Comparison of ENCODE assay signal across 13 cellular contexts in the genomic region with DNA sequence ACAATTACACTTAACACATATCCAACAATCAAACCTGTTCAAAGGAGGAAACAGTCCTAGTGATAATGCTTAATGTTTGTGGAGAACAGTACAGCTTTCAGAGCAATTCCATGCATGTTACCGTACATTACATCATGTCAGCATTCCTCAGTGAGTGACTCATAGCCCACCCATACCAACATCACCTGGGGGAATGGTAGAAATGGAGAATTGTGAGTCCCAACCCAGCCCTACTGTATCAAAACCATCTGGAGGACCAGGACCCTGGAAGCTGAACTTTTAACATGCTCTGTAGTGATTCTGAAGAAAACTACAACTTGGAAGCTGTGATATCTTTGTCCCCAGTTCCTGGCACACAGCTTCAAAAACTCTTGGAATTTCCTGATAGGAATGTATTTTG.
DNase-seq lines count a peak whose midpoint lies in the region; ATAC-seq, FAIRE-seq and TF ChIP-seq lines count a peak whose summit lies in the region.
"Had no signal": no experiment of that assay in that cellular context is flagged by ENCODE, and none has a peak within 500 bp of the region (broad histone marks: within the 10 kb centered on the region; RNA-seq: fewer than 3 reads in every experiment).

No MANE protein-coding gene starts in this region.

- no peak overlapping the region for H3K4me3 Mint-ChIP-seq in chondrocyte (ENCODE audit: unreplicated experiment)
- no peak overlapping the region for H3K4me3 Mint-ChIP-seq in activated CD4-positive, alpha-beta T cell treated with anti-CD3 and anti-CD28 coated beads for 36 hours
- H3K4me3 Mint-ChIP-seq: neural progenitor cell; stimulated activated naive CD8-positive, alpha-beta T cell treated with anti-CD3 and anti-CD28 coated beads, Interleukin-15, Interleukin-2, amounts not matched to agents 100 ng/mL and 50 ng/mL, for 24 hours had no signal

- CTCF ChIA-PET in activated CD4-positive, alpha-beta T cell treated with anti-CD3 and anti-CD28 coated beads for 36 hours (lab: Charles Lee), result interaction anchor here (0.6 kb wide), 1 partner anchor 220 kb away, joined by 4 read pairs; no protein-coding TSS in a partner anchor

- TF ChIP-seq CTCF in AG09309 (IDR thresholded peaks at IDR 0.05; ENCODE audit: control insufficient read depth, insufficient read depth, low read depth, low read length, missing control alignments), result no peak
- TF ChIP-seq CTCF in chondrocyte (IDR thresholded peaks at IDR 0.05), result no peak

- POLR2A ChIA-PET in activated CD4-positive, alpha-beta T cell treated with anti-CD3 and anti-CD28 coated beads for 36 hours (lab: Charles Lee), result no interaction called here

- H3K4me1 Mint-ChIP-seq in chondrocyte (ENCODE audit: low read depth), result peaks cover 25% of the 10 kb centered on the region
- no peaks in the 10 kb centered on the region for H3K4me1 Mint-ChIP-seq in activated CD4-positive, alpha-beta T cell treated with anti-CD3 and anti-CD28 coated beads for 36 hours

- peaks cover 6% of the 10 kb centered on the region for H3K27me3 Mint-ChIP-seq in chondrocyte (ENCODE audit: low read depth)
- H3K27me3 Mint-ChIP-seq in activated CD4-positive, alpha-beta T cell treated with anti-CD3 and anti-CD28 coated beads for 36 hours, result peaks cover 32% of the 10 kb centered on the region

- intact Hi-C loops in activated CD4-positive, alpha-beta T cell treated with anti-CD3 and anti-CD28 coated beads for 36 hours (cut with DNase I, micrococcal nuclease), result no loop called here

- no peak overlapping the region for H3K4me3 ChIP-seq in AG09309 (ENCODE audit: control insufficient read depth, low read depth, low read length)
- H3K4me3 ChIP-seq: neural progenitor cell had no signal

- DNase-seq in AG09309 (ENCODE audit: low read depth) (peak; percentile 10), HTR-8/SVneo (ENCODE audit: insufficient read length, low spot score) (no peak), chondrocyte (ENCODE audit: low spot score) (no peak), kidney tubule cell (ENCODE audit: low spot score) (peak; percentile 79)
- no peak for DNase-seq in activated CD4-positive, alpha-beta T cell treated with anti-CD3 and anti-CD28 coated beads for 36 hours
- DNase-seq: activated naive CD4-positive, alpha-beta T cell treated with anti-CD3 and anti-CD28 coated beads, Interleukin-2, amount 50 U/mL, for 16 hours; hypothalamus; MV-4-11 had no signal

- H3K36me3 Mint-ChIP-seq in chondrocyte (ENCODE audit: low read depth), result peaks cover 2% of the 10 kb centered on the region
- H3K36me3 Mint-ChIP-seq in activated CD4-positive, alpha-beta T cell treated with anti-CD3 and anti-CD28 coated beads for 36 hours (ENCODE audit: low read depth), result no peaks in the 10 kb centered on the region

- H3K9me3 Mint-ChIP-seq in chondrocyte (ENCODE audit: low read depth), result peaks cover 15% of the 10 kb centered on the region
- no peaks in the 10 kb centered on the region for H3K9me3 Mint-ChIP-seq in activated CD4-positive, alpha-beta T cell treated with anti-CD3 and anti-CD28 coated beads for 36 hours (ENCODE audit: low read depth)

- no peak for ATAC-seq in activated CD4-positive, alpha-beta T cell treated with anti-CD3 and anti-CD28 coated beads for 36 hours
- ATAC-seq in HG03159 (IDR thresholded peaks at IDR 0.05; ENCODE audit: unreplicated experiment) (no peak), GM18505 (IDR thresholded peaks at IDR 0.05; ENCODE audit: unreplicated experiment) (no peak), GM18867 (IDR thresholded peaks at IDR 0.05; ENCODE audit: unreplicated experiment) (no peak)

- peak overlapping the region; percentile 97 for H3K27ac Mint-ChIP-seq in chondrocyte (ENCODE audit: unreplicated experiment)
- no peak overlapping the region for H3K27ac Mint-ChIP-seq in activated CD4-positive, alpha-beta T cell treated with anti-CD3 and anti-CD28 coated beads for 36 hours
- H3K27ac Mint-ChIP-seq: neural progenitor cell; stimulated activated naive CD8-positive, alpha-beta T cell treated with anti-CD3 and anti-CD28 coated beads, Interleukin-15, Interleukin-2, amounts not matched to agents 100 ng/mL and 50 ng/mL, for 24 hours had no signal

- peak; percentile 72 for FAIRE-seq in HTR-8/SVneo (lab: Jason Lieb, UNC)

- no peak for TF ChIP-seq POLR2A in GM18505 (IDR thresholded peaks at IDR 0.05; ENCODE audit: borderline replicate concordance, extremely low read depth, insufficient read depth, insufficient read length)

Comparison
In these comparisons a context has a peak if more than half of its experiments do, and no peak if none do; other contexts are left out.
1. DNase-seq: peak in AG09309 (single experiment) and kidney tubule cell (single experiment); none in HTR-8/SVneo (single experiment), chondrocyte (single experiment) and activated CD4-positive, alpha-beta T cell treated with anti-CD3 and anti-CD28 coated beads for 36 hours (single experiment).